In genomic region chr17:44828919-44829557, GRCh38 we compare ENCODE assay signal across 9 cellular contexts. TPM values are rescaled to one million over a fixed set of nuclear protein-coding genes. Genes with fewer than 3 reads are reported as not detected.
A peak's percentile ranks its signal among the peaks of the same experiment; 100 is the strongest.
DNase-seq lines count a peak whose midpoint lies in the region; ATAC-seq and TF ChIP-seq lines count a peak whose summit lies in the region.
"Had no signal": no experiment of that assay in that cellular context is flagged by ENCODE, and none has a peak within 500 bp of the region (broad histone marks: within the 10 kb centered on the region; RNA-seq: fewer than 3 reads in every experiment).

No MANE protein-coding gene starts in this region.

- H3K79me2 ChIP-seq in KMS-11 (ENCODE audit: insufficient read depth, low read depth): no peaks in the 10 kb centered on the region

- in situ Hi-C loops in astrocyte of the spinal cord (cut with HindIII; ENCODE audit: low sequenced_read_pairs): no loop called here

- no peaks in the 10 kb centered on the region for H3K9me3 ChIP-seq in right lobe of liver

- CTCF ChIA-PET in Calu3 (lab: Charles Lee): interaction anchor here (1.0 to 1.2 kb wide), 4 partner anchors 8 to 53 kb away, joined by 3 to 5 read pairs (median 4); no protein-coding TSS in a partner anchor

- no peaks in the 10 kb centered on the region for H3K9me3 Mint-ChIP-seq in Calu3 (ENCODE audit: low read depth, unreplicated experiment)
- no peaks in the 10 kb centered on the region for H3K9me3 Mint-ChIP-seq in type B pancreatic cell

- peak overlapping the region; percentile 62 for H3K4me2 ChIP-seq in KMS-11

- no peaks in the 10 kb centered on the region for H3K36me3 ChIP-seq in KMS-11 (ENCODE audit: insufficient read depth)
- H3K36me3 ChIP-seq in right lobe of liver: no peaks in the 10 kb centered on the region

- no peaks in the 10 kb centered on the region for H3K27me3 Mint-ChIP-seq in Calu3 (ENCODE audit: unreplicated experiment)
- peaks cover 15% of the 10 kb centered on the region for H3K27me3 Mint-ChIP-seq in type B pancreatic cell

- TSS peak; percentile 71 for BruUV-seq in Calu3 (replicated peaks; lab: Mats Ljungman, UMichigan)

- peak overlapping the region; percentile 70; the same call in 1 of the 2 replicates for H2AFZ ChIP-seq in KMS-11 (ENCODE audit: low read depth)

- no peak for DNase-seq in Calu3
- DNase-seq in astrocyte of the spinal cord (ENCODE audit: low read depth, low spot score): peak; percentile 45
- DNase-seq in right lobe of liver: no peak
- no peak for DNase-seq in type B pancreatic cell (ENCODE audit: extremely low spot score, unreplicated experiment)
- DNase-seq in COR-L47 (lab: John Stamatoyannopoulos, UW): no peak

- no peak for ATAC-seq in right lobe of liver
- ATAC-seq in GM21423 (IDR thresholded peaks at IDR 0.05; ENCODE audit: unreplicated experiment): no peak
- ATAC-seq in GM19324 (IDR thresholded peaks at IDR 0.05; ENCODE audit: low FRiP score, unreplicated experiment): no peak

- H3K4me3 Mint-ChIP-seq in Calu3 (ENCODE audit: low read depth, unreplicated experiment) (peak overlapping the region; percentile 99), type B pancreatic cell (peak overlapping the region; percentile 95)

- H3K27ac ChIP-seq in KMS-11 (no peak overlapping the region), right lobe of liver (peak overlapping the region in 1 of 3 donors; percentile 32)

- no peaks in the 10 kb centered on the region for H4K20me1 ChIP-seq in KMS-11 (ENCODE audit: insufficient read depth)

- H3K4me1 ChIP-seq in KMS-11 (ENCODE audit: low read depth, poor library complexity, severe bottlenecking) (no peaks in the 10 kb centered on the region), right lobe of liver (peaks cover 0 to 15% (median 0%) of the 10 kb centered on the region in 4 donors)

- TF ChIP-seq CTCF in Calu3 (IDR thresholded peaks at IDR 0.05; ENCODE audit: unreplicated experiment) (no peak), KMS-11 (conservative IDR thresholded peaks at IDR 0.05; ENCODE audit: low read depth, low read length) (no peak), astrocyte of the spinal cord (IDR thresholded peaks at IDR 0.05; ENCODE audit: low read depth, low read length) (no peak), right lobe of liver (IDR thresholded peaks at IDR 0.05) (no peak), type B pancreatic cell (conservative IDR thresholded peaks at IDR 0.05) (no peak)

- peaks cover 27% of the 10 kb centered on the region for H3K36me3 Mint-ChIP-seq in Calu3 (ENCODE audit: insufficient read depth, unreplicated experiment)
- no peaks in the 10 kb centered on the region for H3K36me3 Mint-ChIP-seq in type B pancreatic cell

- intact Hi-C loops in Calu3 (cut with micrococcal nuclease; ENCODE audit: unreplicated experiment): loop anchor here (2.0 to 5.0 kb wide), 2 partner anchors 38 to 50 kb away; no protein-coding TSS in a partner anchor
- intact Hi-C loops in right lobe of liver (cut with DNase I): no loop called here

- peaks cover 45% of the 10 kb centered on the region for H3K27me3 ChIP-seq in KMS-11 (ENCODE audit: insufficient read depth, low read depth)
- H3K27me3 ChIP-seq in right lobe of liver: peaks cover 0 to 34% of the 10 kb centered on the region in 2 donors

- 9% methylated on average over 23 of the region's 24 CpGs for WGBS in right lobe of liver (ENCODE audit: insufficient coverage, low coverage, low lambda C conversion rate, missing lambda C conversion rate)

- peak overlapping the region; percentile 96 for H3K27ac Mint-ChIP-seq in Calu3 (ENCODE audit: unreplicated experiment)
- H3K27ac Mint-ChIP-seq in type B pancreatic cell: peak overlapping the region; percentile 84

- H3K4me3 ChIP-seq in KMS-11 (IDR thresholded peaks at IDR 0.05; ENCODE audit: insufficient read depth, low read depth, low read length): no peak overlapping the region
- peak overlapping the region; percentile 86 for H3K4me3 ChIP-seq in astrocyte of the spinal cord (ENCODE audit: low read depth, low read length)
- peak overlapping the region; percentile 33 to 47 (median 34) for H3K4me3 ChIP-seq in right lobe of liver

- no peak for TF ChIP-seq POLR2A in right lobe of liver (IDR thresholded peaks at IDR 0.05)

- H3K9ac ChIP-seq in KMS-11: no peak overlapping the region

- peaks cover 19% of the 10 kb centered on the region for H3K4me1 Mint-ChIP-seq in Calu3 (ENCODE audit: low read depth, unreplicated experiment)
- peaks cover 32% of the 10 kb centered on the region for H3K4me1 Mint-ChIP-seq in type B pancreatic cell (ENCODE audit: unreplicated experiment)

RNA-seq across cellular contexts. Expression of gene GJC1, which starts 1.0 kb away (rescaled TPM):
- total RNA-seq in Calu3 (2022): 75.9 and 114 TPM in 2 replicates
- under 1 TPM; 0.18 to 0.84 (median 0.33) TPM for total RNA-seq in right lobe of liver
- total RNA-seq in type B pancreatic cell (ENCODE audit: low replicate concordance): 20.2 and 62.6 TPM in 2 replicates

RNA-seq across cellular contexts. Expression of gene HIGD1B, which starts 18.6 kb away (rescaled TPM):
- total RNA-seq in Calu3 (2022) (not detected in 2 replicates), right lobe of liver (not detected), type B pancreatic cell (ENCODE audit: low replicate concordance) (not detected in 2 replicates)
- total RNA-seq: NCI-H460 had no signal

Comparison
In these comparisons a context has a peak if more than half of its experiments do, and no peak if none do; other contexts are left out.
1. RNA of gene GJC1, which starts 1.0 kb away (total RNA-seq): 75.9 to 114 TPM in Calu3 and 20.2 to 62.6 TPM in type B pancreatic cell; 0.18 to 0.84 TPM in right lobe of liver; every median in the first group is over 10 times any median in the second.